20 cellular contexts compared by ENCODE assay signal in genomic region chr11:120216426-120217102, GRCh38. TPM values are rescaled to one million over a fixed set of nuclear protein-coding genes. Genes with fewer than 3 reads are reported as not detected.
DNase-seq lines count a peak whose midpoint lies in the region; ATAC-seq and TF ChIP-seq lines count a peak whose summit lies in the region.
"Had no signal": no experiment of that assay in that cellular context is flagged by ENCODE, and none has a peak within 500 bp of the region (broad histone marks: within the 10 kb centered on the region; RNA-seq: fewer than 3 reads in every experiment).

No MANE protein-coding gene starts in this region.

- H2BK5ac ChIP-seq in mesendoderm (ENCODE audit: low read length) = no peak overlapping the region

- no peaks in the 10 kb centered on the region for H3K79me1 ChIP-seq in mesendoderm (ENCODE audit: low read length)

- WGBS in heart right ventricle, 2 donors = 83 to 85% methylated on average over 8 of the region's 8 CpGs
- no CpG with 5 or more reads among the region's 8 CpGs for WGBS in mesendoderm (ENCODE audit: extremely low coverage, insufficient coverage, low lambda C conversion rate)

- no peak for TF ChIP-seq CTCF in heart right ventricle (IDR thresholded peaks at IDR 0.05)

- no peak overlapping the region for H3K18ac ChIP-seq in mesendoderm (ENCODE audit: low read length)

- H3K23ac ChIP-seq in mesendoderm (ENCODE audit: low read length) = no peak overlapping the region

- H3K4me3 ChIP-seq in heart right ventricle (peak overlapping the region in 1 of 10 donors; percentile 20), mesendoderm (ENCODE audit: low read length) (no peak overlapping the region)
- H3K4me3 ChIP-seq: ascending aorta, prostate gland, thyroid gland had no signal

- H3K4me1 ChIP-seq in heart right ventricle = peaks cover 2 to 88% (median 74%) of the 10 kb centered on the region in 9 donors
- H3K4me1 ChIP-seq in mesendoderm (ENCODE audit: control insufficient read depth, low read depth, low read length) = peaks cover 4% of the 10 kb centered on the region

- H2AK5ac ChIP-seq in mesendoderm (ENCODE audit: low read length) = no peak overlapping the region

- H3K4me2 ChIP-seq in mesendoderm (ENCODE audit: low read length) = no peak overlapping the region

- DNase-seq in heart right ventricle = no peak
- no peak for DNase-seq in cardiac septum (ENCODE audit: low spot score)
- peak; percentile 89 for DNase-seq in mesendoderm
- DNase-seq in stimulated activated CD8-positive, alpha-beta memory T cell treated with anti-CD3 and anti-CD28 coated beads, Interleukin-4, amount 100 ng/mL, for 48 hours = no peak
- DNase-seq in cerebellar cortex (ENCODE audit: low spot score) = no peak
- DNase-seq: ACHN; activated CD4-positive, alpha-beta T cell treated with anti-CD3 and anti-CD28 coated beads, Interleukin-2, amount 50 U/mL, for 48 hours; activated naive CD4-positive, alpha-beta T cell treated with anti-CD3 and anti-CD28 coated beads for 36 hours; GDM1; H7; NCI-H1930; NCI-H446; thyroid gland; WERI-Rb-1 had no signal

- H3K27ac ChIP-seq in heart right ventricle (peak overlapping the region in 8 of 10 donors; percentile 12 to 92 (median 45)), mesendoderm (ENCODE audit: low read depth, low read length) (no peak overlapping the region)
- H3K27ac ChIP-seq: ascending aorta, prostate gland, RWPE1, WERI-Rb-1 had no signal

- H3K9me3 ChIP-seq in heart right ventricle = no peaks in the 10 kb centered on the region
- H3K9me3 ChIP-seq: ascending aorta, prostate gland, thyroid gland had no signal

- H3K36me3 ChIP-seq in heart right ventricle (peaks cover 0 to 14% (median 0%) of the 10 kb centered on the region in 9 donors), mesendoderm (ENCODE audit: control insufficient read depth, insufficient read depth, low read length) (no peaks in the 10 kb centered on the region)
- H3K36me3 ChIP-seq: ascending aorta, prostate gland, thyroid gland, WERI-Rb-1 had no signal

- H2BK120ac ChIP-seq in mesendoderm (ENCODE audit: low read depth, low read length) = no peak overlapping the region

- intact Hi-C loops in heart right ventricle (cut with DNase I) (loop anchor here in 2 of 10 donors (5.0 kb wide), 1 partner anchor 34 kb away; no protein-coding TSS in a partner anchor), cardiac septum (cut with DNase I) (no loop called here)

- H2BK15ac ChIP-seq in mesendoderm (replicated peaks; ENCODE audit: low read depth) = no peak overlapping the region

- H4K5ac ChIP-seq in mesendoderm (ENCODE audit: low read length) = no peak overlapping the region

- H3K27me3 ChIP-seq in heart right ventricle (peaks cover 0 to 3% (median 0%) of the 10 kb centered on the region in 7 donors), mesendoderm (ENCODE audit: insufficient read depth, low read length, poor library complexity) (peaks cover 17% of the 10 kb centered on the region)
- H3K27me3 ChIP-seq: ascending aorta, thyroid gland had no signal

- H3K79me2 ChIP-seq in mesendoderm (ENCODE audit: control insufficient read depth, insufficient read depth, low read length) = no peaks in the 10 kb centered on the region

- ATAC-seq in heart right ventricle (no peak), HG02571 (IDR thresholded peaks at IDR 0.05; ENCODE audit: unreplicated experiment) (no peak)

- no peak overlapping the region for H3K56ac ChIP-seq in mesendoderm (ENCODE audit: low read length)

- H3K9ac ChIP-seq in mesendoderm (ENCODE audit: low read length) = no peak overlapping the region

- no peak overlapping the region for H3K4ac ChIP-seq in mesendoderm (ENCODE audit: low read depth, low read length)

- H4K8ac ChIP-seq in mesendoderm (ENCODE audit: low read depth, low read length) = no peak overlapping the region

RNA-seq across cellular contexts. Expression of gene OAF, which starts 5.7 kb away (rescaled TPM):
- 10 to 100 TPM in 7 of 10 donors, 1 to 10 TPM in 3; 8.4 to 41.6 (median 13.8) TPM for total RNA-seq in heart right ventricle
- polyA plus RNA-seq in heart right ventricle = 10 to 100 TPM; 20.2 to 40.5 TPM
- 17.8 TPM for total RNA-seq in cardiac septum
- 0.48 TPM for polyA plus RNA-seq in mesendoderm (2013, experiment 1 of 2)
- polyA plus RNA-seq in mesendoderm (2013, experiment 2 of 2) = 0.36 TPM

RNA-seq across cellular contexts. Expression of gene POU2F3, which starts 23.4 kb away (rescaled TPM):
- total RNA-seq in heart right ventricle = under 1 TPM in 1 of 10 donors, not detected in 9; 0.15 TPM
- under 1 TPM in 1 of 2 donors, not detected in 1; 0.03 TPM for polyA plus RNA-seq in heart right ventricle
- not detected for total RNA-seq in cardiac septum
- polyA plus RNA-seq in mesendoderm (2013, experiment 1 of 2) = 0.51 TPM
- 0.57 TPM for polyA plus RNA-seq in mesendoderm (2013, experiment 2 of 2)
- total RNA-seq: activated naive CD4-positive, alpha-beta T cell treated with anti-CD3 and anti-CD28 coated beads for 36 hours; ascending aorta; H7 had no signal
- polyA plus RNA-seq: IgD-negative memory B cell, neural cell had no signal
